In the genomic region with DNA sequence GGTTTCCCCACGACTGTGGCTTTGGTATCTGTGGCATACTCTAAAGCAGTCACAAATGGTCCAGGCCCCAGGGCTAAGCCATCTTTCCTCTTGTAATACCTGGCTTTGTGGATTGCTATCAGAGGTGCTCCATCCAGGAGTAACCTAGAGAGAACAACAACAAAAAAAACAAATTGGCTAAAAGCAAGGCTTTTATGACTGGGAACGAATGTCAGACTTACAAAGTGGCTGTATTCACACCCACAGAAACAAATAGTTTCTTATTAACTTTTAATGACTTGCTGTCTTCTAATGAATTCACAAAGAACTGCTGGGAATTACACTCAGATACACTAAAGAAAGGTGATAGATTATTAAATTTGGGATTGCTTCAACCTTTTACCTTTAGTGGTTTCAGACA, we compare ENCODE assay signal across 27 cellular contexts.
"Had no signal": no experiment of that assay in that cellular context is flagged by ENCODE, and none has a peak within 500 bp of the region (broad histone marks: within the 10 kb centered on the region; RNA-seq: fewer than 3 reads in every experiment).

No MANE protein-coding gene starts in this region.

- H3K36me3 ChIP-seq: ovary had no signal

- H3K27ac ChIP-seq: hepatocyte, left ventricle myocardium inferior, ovary, psoas muscle, right atrium auricular region, right lobe of liver, stomach, testis, thyroid gland, transverse colon, upper lobe of right lung had no signal

- ATAC-seq: natural killer cell; psoas muscle; right lobe of liver; stimulated activated naive B cell treated with anti-CD40 and anti-IgM and Interleukin-4, amounts not matched to agents 10 μg/mL and 1 μg/mL and 100 μg/mL, for 72 hours; stimulated activated naive CD8-positive, alpha-beta T cell treated with anti-CD3 and anti-CD28 coated beads, Interleukin-15, Interleukin-2, amounts not matched to agents 100 U/mL and 50 U/mL, for 24 hours; upper lobe of right lung had no signal

- DNase-seq: islet precursor cell; left ventricle myocardium inferior; mesendoderm; naive B cell; natural killer cell; nephron progenitor cell; ovary; posterior cingulate gyrus; psoas muscle; right lobe of liver; stimulated activated CD4-positive, alpha-beta T cell treated with anti-CD3 and anti-CD28 coated beads, Interleukin-1b, Interleukin-23, amount 100 ng/mL, for 48 hours; stimulated activated CD4-positive, alpha-beta T cell treated with anti-CD3 and anti-CD28 coated beads, Interleukin-2, amount 100 ng/mL, for 48 hours; stimulated activated CD4-positive, alpha-beta T cell treated with anti-CD3 and anti-CD28 coated beads, Interleukin-4, amount 100 ng/mL, for 4 hours; stimulated activated CD8-positive, alpha-beta memory T cell treated with anti-CD3 and anti-CD28 coated beads, Interleukin-4, amount 100 ng/mL, for 48 hours; stimulated activated naive B cell treated with anti-CD40 and anti-IgM and Interleukin-4, amounts not matched to agents 10 μg/mL and 1 μg/mL and 100 μg/mL, for 72 hours; stimulated activated naive CD8-positive, alpha-beta T cell treated with anti-CD3 and anti-CD28 coated beads, Interleukin-15, Interleukin-2, amounts not matched to agents 100 U/mL and 50 U/mL, for 24 hours; stomach; testis; thyroid gland; transverse colon; upper lobe of right lung had no signal

- H3K4me1 ChIP-seq: left ventricle myocardium inferior, right lobe of liver, testis, thyroid gland, transverse colon, upper lobe of right lung had no signal

- H3K4me3 ChIP-seq: hepatocyte, left ventricle myocardium inferior, lung, ovary, psoas muscle, right atrium auricular region, right lobe of liver, smooth muscle cell, stomach, testis, thyroid gland, transverse colon, upper lobe of right lung had no signal

- FAIRE-seq: urothelium cell line had no signal

- H3K27ac Mint-ChIP-seq: mesothelial cell of epicardium; naive B cell; natural killer cell; nephron progenitor cell; stimulated activated naive B cell treated with anti-CD40 and anti-IgM and Interleukin-4, amounts not matched to agents 10 μg/mL and 1 μg/mL and 100 μg/mL, for 72 hours had no signal

- H3K4me3 Mint-ChIP-seq: mesothelial cell of epicardium; naive B cell; natural killer cell; nephron progenitor cell; stimulated activated naive B cell treated with anti-CD40 and anti-IgM and Interleukin-4, amounts not matched to agents 10 μg/mL and 1 μg/mL and 100 μg/mL, for 72 hours had no signal

- H3K27me3 ChIP-seq: hepatocyte, ovary, right atrium auricular region, right lobe of liver, stomach, testis, thyroid gland, transverse colon, upper lobe of right lung had no signal

- H3K9me3 ChIP-seq: left ventricle myocardium inferior, ovary, psoas muscle, right atrium auricular region, right lobe of liver, stomach, testis, thyroid gland, transverse colon, upper lobe of right lung had no signal

- H3K4me1 Mint-ChIP-seq: mesothelial cell of epicardium, natural killer cell, nephron progenitor cell had no signal

- H3K9me3 Mint-ChIP-seq: naive B cell; natural killer cell; nephron progenitor cell; stimulated activated naive B cell treated with anti-CD40 and anti-IgM and Interleukin-4, amounts not matched to agents 10 μg/mL and 1 μg/mL and 100 μg/mL, for 72 hours had no signal
